ENCODE assay signal across 8 cellular contexts in genomic region chr13:41588899-41589298, GRCh38.
A peak's percentile ranks its signal among the peaks of the same experiment; 100 is the strongest.
DNase-seq lines count a peak whose midpoint lies in the region; ATAC-seq and TF ChIP-seq lines count a peak whose summit lies in the region.

No MANE protein-coding gene starts in this region.

- H2BK5ac ChIP-seq in trophoblast cell (ENCODE audit: low read depth, low read length, poor library complexity), result no peak overlapping the region

- DNase-seq in EH (ENCODE audit: low read depth), result peak; percentile 88
- peak; percentile 77 for DNase-seq in NCI-H226
- DNase-seq in astrocyte of the cerebellum (ENCODE audit: low read depth), result peak; percentile 74
- peak; percentile 90 for DNase-seq in non-pigmented ciliary epithelial cell (ENCODE audit: low read depth)
- DNase-seq in putamen (ENCODE audit: low spot score), result no peak
- no peak for DNase-seq in NCI-H187 treated with DMSO at 0.1 percent for 48 hours (lab: John Stamatoyannopoulos, UW)
- DNase-seq in left lobe of liver (ENCODE audit: low spot score), result no peak
- DNase-seq in trophoblast cell, result no peak

- no peak overlapping the region for H3K4ac ChIP-seq in trophoblast cell (ENCODE audit: low read depth, low read length)

- H3K18ac ChIP-seq in trophoblast cell (ENCODE audit: low read length), result no peak overlapping the region

- H2BK12ac ChIP-seq in trophoblast cell (ENCODE audit: low read length), result no peak overlapping the region

- in situ Hi-C loops in astrocyte of the cerebellum (cut with HindIII; ENCODE audit: low sequenced_read_pairs), result no loop called here

- no peak overlapping the region for H3K4me3 ChIP-seq in astrocyte of the cerebellum (ENCODE audit: low read depth, low read length)
- no peak overlapping the region for H3K4me3 ChIP-seq in trophoblast cell (ENCODE audit: low read depth, low read length)

- no peak overlapping the region for H2AK5ac ChIP-seq in trophoblast cell (ENCODE audit: low read length)

- TF ChIP-seq CTCF in astrocyte of the cerebellum (IDR thresholded peaks at IDR 0.05; ENCODE audit: low read depth, low read length, missing control alignments), result no peak

- H3K79me2 ChIP-seq in trophoblast cell (ENCODE audit: control insufficient read depth, insufficient read depth, low read length, poor library complexity), result no peaks in the 10 kb centered on the region

- no peak overlapping the region for H3K14ac ChIP-seq in trophoblast cell (ENCODE audit: low read length)

- H2AFZ ChIP-seq in trophoblast cell (ENCODE audit: insufficient read depth, low read length, poor library complexity), result no peak overlapping the region

- H3K79me1 ChIP-seq in trophoblast cell (ENCODE audit: low read length), result peaks cover 11% of the 10 kb centered on the region

- H2BK120ac ChIP-seq in trophoblast cell (ENCODE audit: insufficient read depth, low read length, poor library complexity), result no peak overlapping the region

- H3K9me3 ChIP-seq in trophoblast cell (ENCODE audit: insufficient read depth, low read depth, low read length), result no peaks in the 10 kb centered on the region

- no peak overlapping the region for H3K23ac ChIP-seq in trophoblast cell (ENCODE audit: low read length)

- H3K27ac ChIP-seq in trophoblast cell (ENCODE audit: low read depth, low read length), result no peak overlapping the region

- no peak overlapping the region for H4K91ac ChIP-seq in trophoblast cell (ENCODE audit: low read depth, low read length)

- peaks cover 0 to 2% of the 10 kb centered on the region in 2 experiments for H3K36me3 ChIP-seq in trophoblast cell (ENCODE audit: control insufficient read depth in 1 of 2, insufficient read depth in 2 of 2, low read length in 2 of 2)

- H3K9ac ChIP-seq in trophoblast cell (ENCODE audit: low read length), result no peak overlapping the region

- H3K4me2 ChIP-seq in trophoblast cell (ENCODE audit: low read length), result no peak overlapping the region

- no peaks in the 10 kb centered on the region for H3K27me3 ChIP-seq in trophoblast cell (ENCODE audit: insufficient read depth, low read length)

- ATAC-seq in left lobe of liver, result no peak

- H4K12ac ChIP-seq in trophoblast cell (ENCODE audit: low read depth, low read length), result no peak overlapping the region

- no CpG with 5 or more reads among the region's 2 CpGs for WGBS in trophoblast cell (ENCODE audit: extremely low coverage, insufficient coverage, insufficient read length)

- no peak overlapping the region for H4K8ac ChIP-seq in trophoblast cell (ENCODE audit: low read depth, low read length)

- peaks cover 2 to 5% of the 10 kb centered on the region in 2 experiments for H3K4me1 ChIP-seq in trophoblast cell (ENCODE audit: control insufficient read depth in 1 of 2, insufficient read depth in 2 of 2, low read length in 2 of 2)

Comparison
In these comparisons a context has a peak if more than half of its experiments do, and no peak if none do; other contexts are left out.
1. DNase-seq: peak in EH (single experiment), NCI-H226 (single experiment), astrocyte of the cerebellum (single experiment) and non-pigmented ciliary epithelial cell (single experiment); none in putamen (single experiment), NCI-H187 treated with DMSO at 0.1 percent for 48 hours (single experiment), left lobe of liver (single experiment) and trophoblast cell (0 of 2).